ENCODE assay signal across 8 cellular contexts in the genomic region with DNA sequence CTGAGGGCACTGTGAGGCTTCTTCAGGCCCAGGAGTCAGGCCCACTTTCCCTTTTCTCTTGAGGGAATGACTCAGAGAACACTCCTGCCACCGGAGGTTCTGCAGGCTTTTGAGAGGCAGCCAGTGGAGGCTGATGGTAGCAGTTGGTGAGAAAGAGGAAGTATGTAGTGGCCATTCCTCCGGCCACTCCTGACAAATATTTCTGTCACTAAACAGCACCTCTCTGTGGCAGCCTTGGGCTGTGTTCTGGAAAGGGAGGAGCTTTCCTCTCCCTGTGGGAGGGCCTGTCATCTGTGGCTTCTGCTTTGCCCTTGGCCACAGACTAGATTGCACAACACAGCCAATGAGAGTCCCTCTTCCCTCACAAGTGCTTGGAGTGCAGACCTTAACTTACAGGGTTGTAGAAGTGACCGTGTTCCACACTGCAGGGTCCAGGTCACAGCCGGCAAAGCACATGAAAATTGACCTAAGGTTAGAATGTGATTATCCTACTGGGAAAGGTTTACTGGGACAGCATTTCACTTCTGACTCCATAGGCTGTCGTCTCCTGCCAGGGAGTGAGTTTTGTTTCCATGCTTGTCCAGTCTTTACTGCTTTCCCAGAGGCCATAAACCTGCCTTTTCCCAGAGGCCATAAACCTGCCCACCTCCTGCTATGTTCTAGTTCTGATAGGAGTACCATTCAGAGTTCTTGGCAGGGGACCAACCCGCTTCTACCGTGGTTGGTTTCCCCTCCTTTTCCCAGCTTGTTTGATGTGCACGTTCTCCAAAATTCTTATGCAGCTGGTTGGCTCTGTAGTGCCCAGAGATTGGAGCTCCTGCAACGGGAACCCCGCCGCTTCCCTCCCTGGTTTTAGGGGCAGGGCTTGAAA. TPM values are rescaled to one million over a fixed set of nuclear protein-coding genes. Genes with fewer than 3 reads are reported as not detected.
DNase-seq lines count a peak whose midpoint lies in the region; ATAC-seq and TF ChIP-seq lines count a peak whose summit lies in the region.

No MANE protein-coding gene starts in this region.

- peak; percentile 90 for ATAC-seq in GM18505 (IDR thresholded peaks at IDR 0.05; ENCODE audit: unreplicated experiment)
- ATAC-seq in HG02870 (IDR thresholded peaks at IDR 0.05; ENCODE audit: unreplicated experiment): peak; percentile 86

- CTCF ChIA-PET in BJ (lab: Yijun Ruan, JAX): interaction anchor here (0.6 to 2.4 kb wide), 11 partner anchors 10 to 105 kb away, joined by 3 to 10 read pairs (median 4); a partner anchor contains a TSS

- no peaks in the 10 kb centered on the region for H3K27me3 ChIP-seq in BJ (ENCODE audit: control insufficient read depth, insufficient read depth, low read length)

- TF ChIP-seq POLR2A in GM18505 (IDR thresholded peaks at IDR 0.05; ENCODE audit: borderline replicate concordance, extremely low read depth, insufficient read depth, insufficient read length): no peak

- peaks cover 1% of the 10 kb centered on the region; the same call in 1 of the 2 replicates for H3K36me3 ChIP-seq in BJ (ENCODE audit: control insufficient read depth, insufficient read depth, low read length)

- DNase-seq in BJ (ENCODE audit: low read depth) (peak; percentile 92), NCI-H146 treated with DMSO at 0.1 percent for 48 hours (lab: John Stamatoyannopoulos, UW; ENCODE audit: unreplicated experiment) (peak; percentile 2), epithelial cell of esophagus (ENCODE audit: low read depth) (peak; percentile 89), midbrain (lab: John Stamatoyannopoulos, UW) (peak; percentile 91)
- DNase-seq in activated CD4-positive, alpha-beta T cell treated with anti-CD3 and anti-CD28 coated beads for 48 hours: peak; percentile 46

- H3K27ac ChIP-seq in temporal lobe (ENCODE audit: low read depth, low read length): peak overlapping the region; percentile 75

- TF ChIP-seq CTCF in BJ (IDR thresholded peaks at IDR 0.05; ENCODE audit: insufficient read depth, low read depth, low read length): peak; percentile 40
- peak; percentile 47 for TF ChIP-seq CTCF in epithelial cell of esophagus (IDR thresholded peaks at IDR 0.05; ENCODE audit: insufficient read depth, low read depth, low read length, missing control alignments)

- POLR2A ChIA-PET in BJ (lab: Charles Lee): interaction anchor here (0.7 kb wide), 1 partner anchor 71 kb away, joined by 3 read pairs; no protein-coding TSS in a partner anchor

- H3K4me3 ChIP-seq in BJ (ENCODE audit: low read depth, low read length) (no peak overlapping the region), epithelial cell of esophagus (ENCODE audit: low read length) (no peak overlapping the region)

RNA-seq across cellular contexts. Expression of a gene that starts 33.3 kb away (rescaled TPM):
- 11.1 and 13.8 TPM in 2 replicates for polyA plus RNA-seq in BJ (2011; rRNA removed)
- polyA minus RNA-seq in BJ (2011; rRNA and poly(A)+ RNA removed): 13.8 and 14.1 TPM in 2 replicates
- 16.0 TPM for total RNA-seq in temporal lobe

RNA-seq across cellular contexts. Expression of a gene that starts 44.8 kb away (rescaled TPM):
- polyA plus RNA-seq in BJ (2011; rRNA removed): 1.6 and 2.5 TPM in 2 replicates
- polyA minus RNA-seq in BJ (2011; rRNA and poly(A)+ RNA removed): 1.9 and 2.1 TPM in 2 replicates
- 7.9 TPM for total RNA-seq in temporal lobe

RNA-seq across cellular contexts. Expression of a gene that starts 58.9 kb away (rescaled TPM):
- 16.2 and 24.4 TPM in 2 replicates for polyA plus RNA-seq in BJ (2011; rRNA removed)
- 6.4 and 10.8 TPM in 2 replicates for polyA minus RNA-seq in BJ (2011; rRNA and poly(A)+ RNA removed)
- 8.1 TPM for total RNA-seq in temporal lobe

Comparison
In these comparisons a context has a peak if more than half of its experiments do, and no peak if none do; other contexts are left out.
1. DNase-seq: peak in every context shown above with its lines; median percentile 92 in BJ; 91 in midbrain; 89 in epithelial cell of esophagus; 46 in activated CD4-positive, alpha-beta T cell treated with anti-CD3 and anti-CD28 coated beads for 48 hours; 2 in NCI-H146 treated with DMSO at 0.1 percent for 48 hours.